Comparison of ENCODE assay signal across 11 cellular contexts in the genomic region with DNA sequence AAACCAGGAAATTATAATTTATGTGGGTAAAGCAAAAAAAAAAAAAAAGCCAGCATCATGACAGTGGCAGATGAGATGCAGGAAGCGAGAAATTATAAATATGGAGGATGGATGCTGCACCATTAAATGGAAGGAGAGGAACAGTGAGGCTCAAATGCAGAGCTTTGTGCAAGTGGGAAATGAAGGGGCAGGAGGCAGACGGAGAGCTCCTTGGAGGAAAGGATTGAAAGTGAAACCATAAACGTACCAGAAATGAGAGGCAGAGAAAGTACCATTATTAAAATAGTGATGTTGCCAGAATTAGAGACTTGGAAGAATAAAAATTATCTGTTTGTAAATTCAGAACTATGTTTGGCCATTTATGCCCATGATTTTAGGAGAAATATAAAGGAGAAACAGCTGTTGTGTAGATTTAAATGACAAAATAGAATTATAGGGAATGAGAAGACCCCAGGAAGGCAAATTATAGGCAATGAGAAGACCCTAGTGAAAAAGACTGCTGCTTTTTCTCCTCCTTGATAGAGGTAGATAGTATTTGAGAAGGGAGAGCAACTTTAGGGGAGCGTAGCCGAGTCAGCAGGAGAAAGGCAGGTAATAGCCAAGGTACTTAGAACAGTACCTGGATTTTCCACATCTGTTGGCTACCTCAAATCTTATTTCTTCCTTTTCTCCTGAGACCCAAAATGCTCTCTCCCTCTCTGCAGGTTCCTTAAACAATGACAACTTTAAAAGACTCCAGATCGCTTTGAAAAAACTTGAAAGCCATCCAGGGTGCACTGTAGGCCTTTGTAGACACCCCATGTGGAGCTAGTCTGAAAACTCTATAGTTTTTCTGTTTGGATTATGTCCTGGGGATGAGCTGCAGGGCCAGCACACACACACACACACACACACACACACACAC.
DNase-seq lines count a peak whose midpoint lies in the region; ATAC-seq and TF ChIP-seq lines count a peak whose summit lies in the region.
"Had no signal": no experiment of that assay in that cellular context is flagged by ENCODE, and none has a peak within 500 bp of the region (broad histone marks: within the 10 kb centered on the region; RNA-seq: fewer than 3 reads in every experiment).

No MANE protein-coding gene starts in this region.

- no peak overlapping the region for H3K9ac ChIP-seq in Loucy (ENCODE audit: low read depth, low read length, poor library complexity, severe bottlenecking)

- H3K4me3 ChIP-seq in AG04450 (ENCODE audit: low read depth, low read length), result peak overlapping the region; percentile 18
- peak overlapping the region; percentile 12 for H3K4me3 ChIP-seq in Loucy (ENCODE audit: low read length, poor library complexity, severe bottlenecking)
- peak overlapping the region in 3 of 4 donors; percentile 5 to 37 (median 16) for H3K4me3 ChIP-seq in esophagus squamous epithelium
- peak overlapping the region; percentile 57 for H3K4me3 ChIP-seq in osteoblast (ENCODE audit: insufficient read depth, low read length)

- POLR2A ChIA-PET in AG04450 (lab: Yijun Ruan, JAX), result interaction anchor here (0.6 kb wide), 1 partner anchor 893 kb away, joined by 3 read pairs; no protein-coding TSS in a partner anchor

- H3K36me3 ChIP-seq in Loucy (ENCODE audit: insufficient read depth, low read length) (no peaks in the 10 kb centered on the region), esophagus squamous epithelium (no peaks in the 10 kb centered on the region), osteoblast (ENCODE audit: insufficient read depth, low read length) (no peaks in the 10 kb centered on the region)

- no peaks in the 10 kb centered on the region for H3K9me2 ChIP-seq in Loucy (replicated peaks; ENCODE audit: low read depth, low read length)

- H3K27me3 ChIP-seq in AG04450 (ENCODE audit: control insufficient read depth, insufficient read depth, low read length) (no peaks in the 10 kb centered on the region), Loucy (ENCODE audit: insufficient read depth, low read length, poor library complexity, severe bottlenecking) (no peaks in the 10 kb centered on the region), esophagus squamous epithelium (no peaks in the 10 kb centered on the region), osteoblast (ENCODE audit: insufficient read depth, low read length) (no peaks in the 10 kb centered on the region)

- H3K79me2 ChIP-seq in Loucy (ENCODE audit: insufficient read depth, low read length), result no peaks in the 10 kb centered on the region
- H3K79me2 ChIP-seq in osteoblast (ENCODE audit: insufficient read depth, low read length), result no peaks in the 10 kb centered on the region

- intact Hi-C loops in esophagus squamous epithelium (cut with DNase I), result no loop called here

- no peak for ATAC-seq in HG03097 (IDR thresholded peaks at IDR 0.05; ENCODE audit: low FRiP score, unreplicated experiment)

- DNase-seq in AG04450 (ENCODE audit: low read depth, low spot score), result no peak
- no peak for DNase-seq in esophagus squamous epithelium (lab: John Stamatoyannopoulos, UW)
- DNase-seq in osteoblast (ENCODE audit: insufficient read length, low spot score, missing footprints), result no peak
- no peak for DNase-seq in activated T-cell treated with anti-CD3 and anti-CD28 coated beads, Interleukin-2, amount 50 U/mL, for 1 hour
- DNase-seq in T1000 (lab: John Stamatoyannopoulos, UW), result no peak
- no peak for DNase-seq in activated gamma-delta T cell (lab: John Stamatoyannopoulos, UW)
- DNase-seq: activated effector memory CD4-positive, alpha-beta T cell treated with Interleukin-2 at 50 U/mL for 16 hours; mesendoderm; NCI-H510A treated with DMSO at 0.1 percent for 48 hours had no signal

- H2AFZ ChIP-seq in Loucy (ENCODE audit: low read length), result peak overlapping the region; percentile 67
- peak overlapping the region; percentile 82 for H2AFZ ChIP-seq in osteoblast (ENCODE audit: low read length)

- TF ChIP-seq POLR2A in esophagus squamous epithelium (IDR thresholded peaks at IDR 0.05), result no peak

- CTCF ChIA-PET in AG04450 (lab: Charles Lee), result interaction anchor here (1.3 kb wide), 1 partner anchor 715 kb away, joined by 3 read pairs; no protein-coding TSS in a partner anchor

- TF ChIP-seq CTCF in AG04450 (IDR thresholded peaks at IDR 0.05; ENCODE audit: low read depth, low read length) (no peak), Loucy (conservative IDR thresholded peaks at IDR 0.05; ENCODE audit: low read length) (no peak), esophagus squamous epithelium (IDR thresholded peaks at IDR 0.05) (no peak), osteoblast (IDR thresholded peaks at IDR 0.05; ENCODE audit: extremely low read depth, low read depth, low read length) (no peak)

- H3K9me3 ChIP-seq in AG04450 (ENCODE audit: control insufficient read depth, insufficient read depth, low read length), result no peaks in the 10 kb centered on the region
- H3K9me3 ChIP-seq in Loucy (ENCODE audit: insufficient read depth, low read depth, low read length), result no peaks in the 10 kb centered on the region
- H3K9me3 ChIP-seq in esophagus squamous epithelium, result no peaks in the 10 kb centered on the region
- H3K9me3 ChIP-seq in osteoblast (ENCODE audit: low read depth, low read length), result no peaks in the 10 kb centered on the region

- peaks cover 5% of the 10 kb centered on the region for H3K4me1 ChIP-seq in Loucy (ENCODE audit: insufficient read depth, low read length, poor library complexity, severe bottlenecking)
- peaks cover 0 to 6% (median 0%) of the 10 kb centered on the region in 3 donors for H3K4me1 ChIP-seq in esophagus squamous epithelium
- H3K4me1 ChIP-seq in osteoblast (ENCODE audit: insufficient read depth, low read length), result peaks cover 9% of the 10 kb centered on the region

- H4K20me1 ChIP-seq in Loucy (ENCODE audit: insufficient read depth, low read length, poor library complexity, severe bottlenecking) (no peaks in the 10 kb centered on the region), osteoblast (ENCODE audit: insufficient read depth, low read length) (no peaks in the 10 kb centered on the region)

- 53 to 60% methylated on average over 6 of the region's 6 CpGs for WGBS in esophagus squamous epithelium, 2 donors

- H3K4me2 ChIP-seq in Loucy (ENCODE audit: low read depth, low read length, poor library complexity, severe bottlenecking) (peak overlapping the region; percentile 40), osteoblast (ENCODE audit: insufficient read depth, low read length) (peak overlapping the region; percentile 62)

- H3K27ac ChIP-seq in AG04450 (ENCODE audit: low read depth, low read length), result no peak overlapping the region
- H3K27ac ChIP-seq in esophagus squamous epithelium, result peak overlapping the region in 2 of 4 donors; percentile 40 to 56
- no peak overlapping the region for H3K27ac ChIP-seq in osteoblast (ENCODE audit: low read depth, low read length)

- H3F3A ChIP-seq in Loucy (ENCODE audit: low read depth), result no peaks in the 10 kb centered on the region
